8 cellular contexts compared by ENCODE assay signal in genomic region chr13:72221276-72221962, GRCh38.
DNase-seq lines count a peak whose midpoint lies in the region; ATAC-seq, FAIRE-seq and TF ChIP-seq lines count a peak whose summit lies in the region.

No MANE protein-coding gene starts in this region.

- no peaks in the 10 kb centered on the region for H3K9me3 Mint-ChIP-seq in astrocyte (ENCODE audit: unreplicated experiment)

- peak; percentile 32 for TF ChIP-seq CTCF in cardiac muscle cell (IDR thresholded peaks at IDR 0.05; ENCODE audit: low read depth, low read length)
- TF ChIP-seq CTCF in astrocyte (IDR thresholded peaks at IDR 0.05; ENCODE audit: insufficient read depth, low read depth, low read length) = peak; percentile 38

- H3K9me3 ChIP-seq in cardiac muscle cell (ENCODE audit: low read depth) (no peaks in the 10 kb centered on the region), astrocyte (ENCODE audit: insufficient read depth, low read depth, low read length) (no peaks in the 10 kb centered on the region)

- in situ Hi-C loops in KBM-7 (cut with MboI; ENCODE audit: low pct_unique_long_range_greater_than_20kb, low sequenced_read_pairs) = no loop called here

- H3K79me2 ChIP-seq in astrocyte (ENCODE audit: insufficient read depth, low read length) = no peaks in the 10 kb centered on the region

- H3K4me3 ChIP-seq in cardiac muscle cell (no peak overlapping the region), astrocyte (ENCODE audit: insufficient read depth, low read depth, low read length) (no peak overlapping the region)

- DNase-seq in cardiac muscle cell (ENCODE audit: low read depth in 1 of 2, low spot score in 1 of 2) (peak; percentile 1 to 22), Right ventricle myocardium inferior (ENCODE audit: missing footprints) (no peak), KBM-7 (peak; percentile 41), astrocyte (ENCODE audit: low read depth) (no peak), lung microvascular endothelial cell (ENCODE audit: low read depth in 2 of 2) (peak; percentile 7 to 10), mucosa of gallbladder (ENCODE audit: low spot score) (no peak)
- DNase-seq in NK-92 treated with Interleukin-12 subunit alpha and Interleukin-12 subunit beta, amount 100 ng/mL, for 24 hours (lab: John Stamatoyannopoulos, UW) = no peak
- DNase-seq in activated naive CD4-positive, alpha-beta T cell (lab: John Stamatoyannopoulos, UW) = no peak

- H3K27me3 ChIP-seq in cardiac muscle cell (no peaks in the 10 kb centered on the region), astrocyte (ENCODE audit: insufficient read depth, low read length) (no peaks in the 10 kb centered on the region)

- H3K4me2 ChIP-seq in astrocyte (ENCODE audit: low read length) = no peak overlapping the region

- no peak overlapping the region for H3K4me3 Mint-ChIP-seq in astrocyte (ENCODE audit: unreplicated experiment)

- H3K4me1 ChIP-seq in cardiac muscle cell (ENCODE audit: low read depth) (peaks cover 4% of the 10 kb centered on the region), astrocyte (ENCODE audit: insufficient read depth, low read length) (no peaks in the 10 kb centered on the region)

- no peak overlapping the region for H2AFZ ChIP-seq in astrocyte (ENCODE audit: low read depth, low read length)

- H3K4me1 Mint-ChIP-seq in astrocyte (ENCODE audit: low read depth, unreplicated experiment) = peaks cover 6% of the 10 kb centered on the region

- no peaks in the 10 kb centered on the region for H3K36me3 Mint-ChIP-seq in astrocyte (ENCODE audit: low read depth, unreplicated experiment)

- no peak for FAIRE-seq in astrocyte (lab: Jason Lieb, UNC)

- H4K20me1 ChIP-seq in astrocyte (ENCODE audit: insufficient read depth, low read length) = no peaks in the 10 kb centered on the region

- no peak for ATAC-seq in Right ventricle myocardium inferior

- H3K27ac ChIP-seq in cardiac muscle cell (no peak overlapping the region), astrocyte (ENCODE audit: low read depth, low read length) (no peak overlapping the region)

- H3K36me3 ChIP-seq in cardiac muscle cell (no peaks in the 10 kb centered on the region), astrocyte (ENCODE audit: insufficient read depth, low read length) (no peaks in the 10 kb centered on the region)

- no peaks in the 10 kb centered on the region for H3K27me3 Mint-ChIP-seq in astrocyte (ENCODE audit: low read depth, unreplicated experiment)

- intact Hi-C loops in Right ventricle myocardium inferior (cut with DNase I) = no loop called here

- H3K9ac ChIP-seq in astrocyte (ENCODE audit: low read length) = no peak overlapping the region

- no peak overlapping the region for H3K27ac Mint-ChIP-seq in astrocyte (ENCODE audit: unreplicated experiment)

Comparison
In these comparisons a context has a peak if more than half of its experiments do, and no peak if none do; other contexts are left out.
1. DNase-seq: peak in cardiac muscle cell (2 of 2), KBM-7 (single experiment) and lung microvascular endothelial cell (2 of 2); none in Right ventricle myocardium inferior (single experiment), astrocyte (single experiment), NK-92 treated with Interleukin-12 subunit alpha and Interleukin-12 subunit beta, amount 100 ng/mL, for 24 hours (single experiment), mucosa of gallbladder (single experiment) and activated naive CD4-positive, alpha-beta T cell (0 of 4).